In genomic region chr3:53081318-53081717, GRCh38 we compare ENCODE assay signal across 16 cellular contexts.
"Had no signal": no experiment of that assay in that cellular context is flagged by ENCODE, and none has a peak within 500 bp of the region (broad histone marks: within the 10 kb centered on the region; RNA-seq: fewer than 3 reads in every experiment).

No MANE protein-coding gene starts in this region.

- H3K36me3 Mint-ChIP-seq: immature natural killer cell had no signal

- H3K27ac ChIP-seq: foreskin keratinocyte, neutrophil, sigmoid colon, skin epidermis, tibial artery, upper lobe of right lung had no signal

- DNase-seq: foreskin keratinocyte; immature natural killer cell; kidney; left cardiac atrium; left ventricle myocardium superior; mesenchymal stem cell; naive thymus-derived CD4-positive, alpha-beta T cell; sigmoid colon; stimulated activated CD4-positive, alpha-beta T cell treated with anti-CD3 and anti-CD28 coated beads, Interleukin-2, amount 100 ng/mL, for 24 hours; upper lobe of right lung had no signal

- H3K27me3 ChIP-seq: foreskin keratinocyte, neutrophil, sigmoid colon, tibial artery, upper lobe of right lung had no signal

- H3K4me3 Mint-ChIP-seq: dendritic cell treated with granulocyte-macrophage colony-stimulating factor and Interleukin-4, amounts not matched to agents 40 ng/mL and 50 ng/mL, for 4 days; immature natural killer cell; stimulated activated naive CD8-positive, alpha-beta T cell treated with anti-CD3 and anti-CD28 coated beads, Interleukin-15, Interleukin-2, amounts not matched to agents 100 ng/mL and 50 ng/mL, for 24 hours had no signal

- H3K9me3 ChIP-seq: neutrophil, sigmoid colon, tibial artery, upper lobe of right lung had no signal

- H3K9me3 Mint-ChIP-seq: dendritic cell treated with granulocyte-macrophage colony-stimulating factor and Interleukin-4, amounts not matched to agents 40 ng/mL and 50 ng/mL, for 4 days; immature natural killer cell; naive thymus-derived CD4-positive, alpha-beta T cell; stimulated activated naive CD8-positive, alpha-beta T cell treated with anti-CD3 and anti-CD28 coated beads, Interleukin-15, Interleukin-2, amounts not matched to agents 100 ng/mL and 50 ng/mL, for 24 hours had no signal

- H3K4me1 ChIP-seq: foreskin keratinocyte, upper lobe of right lung had no signal

- H3K27me3 Mint-ChIP-seq: dendritic cell treated with granulocyte-macrophage colony-stimulating factor and Interleukin-4, amounts not matched to agents 40 ng/mL and 50 ng/mL, for 4 days; naive thymus-derived CD4-positive, alpha-beta T cell; stimulated activated naive CD8-positive, alpha-beta T cell treated with anti-CD3 and anti-CD28 coated beads, Interleukin-15, Interleukin-2, amounts not matched to agents 100 ng/mL and 50 ng/mL, for 24 hours had no signal

- H3K4me1 Mint-ChIP-seq: immature natural killer cell; naive thymus-derived CD4-positive, alpha-beta T cell had no signal

- H3K36me3 ChIP-seq: neutrophil, sigmoid colon, upper lobe of right lung had no signal

- H3K4me3 ChIP-seq: lung, sigmoid colon, skin epidermis, tibial artery, upper lobe of right lung had no signal

- ATAC-seq: foreskin keratinocyte; left cardiac atrium; left ventricle myocardium superior; naive thymus-derived CD4-positive, alpha-beta T cell; upper lobe of right lung had no signal

- H3K27ac Mint-ChIP-seq: dendritic cell treated with granulocyte-macrophage colony-stimulating factor and Interleukin-4, amounts not matched to agents 40 ng/mL and 50 ng/mL, for 4 days; immature natural killer cell; stimulated activated naive CD8-positive, alpha-beta T cell treated with anti-CD3 and anti-CD28 coated beads, Interleukin-15, Interleukin-2, amounts not matched to agents 100 ng/mL and 50 ng/mL, for 24 hours had no signal
